ENCODE assay signal across 10 cellular contexts in genomic region chr6:116557863-116558262, GRCh38. TPM values are rescaled to one million over a fixed set of nuclear protein-coding genes. Genes with fewer than 3 reads are reported as not detected.
A peak's percentile ranks its signal among the peaks of the same experiment; 100 is the strongest.
DNase-seq lines count a peak whose midpoint lies in the region; ATAC-seq, FAIRE-seq and TF ChIP-seq lines count a peak whose summit lies in the region.
"Had no signal": no experiment of that assay in that cellular context is flagged by ENCODE, and none has a peak within 500 bp of the region (broad histone marks: within the 10 kb centered on the region; RNA-seq: fewer than 3 reads in every experiment).

No MANE protein-coding gene starts in this region.

- H4K20me1 ChIP-seq in astrocyte (ENCODE audit: insufficient read depth, low read length) = no peaks in the 10 kb centered on the region

- no peak for ATAC-seq in GM19397 (IDR thresholded peaks at IDR 0.05; ENCODE audit: unreplicated experiment)
- no peak for ATAC-seq in GM21786 (IDR thresholded peaks at IDR 0.05; ENCODE audit: unreplicated experiment)
- ATAC-seq in GM21723 (IDR thresholded peaks at IDR 0.05; ENCODE audit: unreplicated experiment) = no peak

- H3K9me3 Mint-ChIP-seq in astrocyte (ENCODE audit: unreplicated experiment) = no peaks in the 10 kb centered on the region
- H3K9me3 Mint-ChIP-seq: IgD-negative memory B cell had no signal

- no peak for TF ChIP-seq CTCF in AG04449 (IDR thresholded peaks at IDR 0.05; ENCODE audit: insufficient read depth, low read length, missing control alignments)
- no peak for TF ChIP-seq CTCF in astrocyte (IDR thresholded peaks at IDR 0.05; ENCODE audit: insufficient read depth, low read depth, low read length)

- peak overlapping the region; percentile 27 for H3K4me2 ChIP-seq in astrocyte (ENCODE audit: low read length)

- peaks cover 4% of the 10 kb centered on the region for H3K27me3 Mint-ChIP-seq in astrocyte (ENCODE audit: low read depth, unreplicated experiment)

- POLR2A ChIA-PET in AG04449 (lab: Yijun Ruan, JAX) = interaction anchor here (1.1 kb wide), 2 partner anchors 13 to 24 kb away, joined by 3 to 5 read pairs; partner anchors contain the start of gene RWDD1

- no peaks in the 10 kb centered on the region for H3K36me3 ChIP-seq in astrocyte (ENCODE audit: insufficient read depth, low read length)

- DNase-seq in AG04449 (ENCODE audit: low read depth, low spot score) (peak; percentile 87), HT-29 (ENCODE audit: low spot score) (peak; percentile 81), astrocyte (ENCODE audit: low read depth) (peak; percentile 97), kidney glomerular epithelial cell (lab: John Stamatoyannopoulos, UW) (peak; percentile 89), activated T-cell treated with anti-CD3 and anti-CD28 coated beads for 4 hours (no peak)
- DNase-seq: COR-L47 had no signal

- CTCF ChIA-PET in AG04449 (lab: Yijun Ruan, JAX) = interaction anchor here (1.5 to 11.6 kb wide), 8 partner anchors 9 to 341 kb away, joined by 3 to 188 read pairs (median 82); partner anchors contain the start of genes CALHM5, RWDD1 and TRAPPC3L

- H3K79me2 ChIP-seq in astrocyte (ENCODE audit: insufficient read depth, low read length) = no peaks in the 10 kb centered on the region

- FAIRE-seq in astrocyte (lab: Jason Lieb, UNC) = peak; percentile 99

- H3K4me3 ChIP-seq in AG04449 (ENCODE audit: low read depth, low read length) = no peak overlapping the region
- H3K4me3 ChIP-seq in astrocyte (ENCODE audit: insufficient read depth, low read depth, low read length) = no peak overlapping the region

- H3K9ac ChIP-seq in astrocyte (ENCODE audit: low read length) = no peak overlapping the region

- H3K27ac ChIP-seq in astrocyte (ENCODE audit: low read depth, low read length) = peak overlapping the region; percentile 42

- peaks cover 21% of the 10 kb centered on the region for H3K4me1 ChIP-seq in astrocyte (ENCODE audit: insufficient read depth, low read length)

- H3K4me1 Mint-ChIP-seq in astrocyte (ENCODE audit: low read depth, unreplicated experiment) = peaks cover 14% of the 10 kb centered on the region
- H3K4me1 Mint-ChIP-seq: IgD-negative memory B cell had no signal

- H3K4me3 Mint-ChIP-seq in astrocyte (ENCODE audit: unreplicated experiment) = no peak overlapping the region
- H3K4me3 Mint-ChIP-seq: IgD-negative memory B cell had no signal

- no peaks in the 10 kb centered on the region for H3K36me3 Mint-ChIP-seq in astrocyte (ENCODE audit: low read depth, unreplicated experiment)

- no peak overlapping the region for H3K27ac Mint-ChIP-seq in astrocyte (ENCODE audit: unreplicated experiment)
- H3K27ac Mint-ChIP-seq: IgD-negative memory B cell had no signal

- no peaks in the 10 kb centered on the region for H3K9me3 ChIP-seq in astrocyte (ENCODE audit: insufficient read depth, low read depth, low read length)

- no peak overlapping the region for H2AFZ ChIP-seq in astrocyte (ENCODE audit: low read depth, low read length)

- H3K27me3 ChIP-seq in astrocyte (ENCODE audit: insufficient read depth, low read length) = no peaks in the 10 kb centered on the region

RNA-seq across cellular contexts. Expression of gene CALHM4, which starts 4.3 kb away (rescaled TPM):
- total RNA-seq in HT-29 (2014; rRNA removed; shearing (Covaris generic)) = not detected in 2 replicates
- 0.20 TPM in 1 of 2 replicates, not detected in the other for total RNA-seq in astrocyte

RNA-seq across cellular contexts. Expression of gene TRAPPC3L, which starts 12.4 kb away (rescaled TPM):
- not detected in 2 replicates for total RNA-seq in HT-29 (2014; rRNA removed; shearing (Covaris generic))
- total RNA-seq in astrocyte = not detected in 2 replicates

RNA-seq across cellular contexts. Expression of gene RWDD1, which starts 13.4 kb away (rescaled TPM):
- total RNA-seq in HT-29 (2014; rRNA removed; shearing (Covaris generic)) = 9.1 and 15.4 TPM in 2 replicates
- total RNA-seq in astrocyte = 42.1 and 45.1 TPM in 2 replicates

RNA-seq across cellular contexts. Expression of gene CALHM5, which starts 46.4 kb away (rescaled TPM):
- 0.08 and 0.23 TPM in 2 replicates for total RNA-seq in HT-29 (2014; rRNA removed; shearing (Covaris generic))
- 1.8 and 1.9 TPM in 2 replicates for total RNA-seq in astrocyte

RNA-seq across cellular contexts. Expression of gene RSPH4A, which starts 58.4 kb away (rescaled TPM):
- 0.31 TPM in 1 of 2 replicates, not detected in the other for total RNA-seq in HT-29 (2014; rRNA removed; shearing (Covaris generic))
- total RNA-seq in astrocyte = 0.48 and 0.72 TPM in 2 replicates
